In genomic region chr3:118505784-118506183, GRCh38 we compare ENCODE assay signal across 15 cellular contexts.
A peak's percentile ranks its signal among the peaks of the same experiment; 100 is the strongest.
DNase-seq lines count a peak whose midpoint lies in the region; ATAC-seq, FAIRE-seq and TF ChIP-seq lines count a peak whose summit lies in the region.
"Had no signal": no experiment of that assay in that cellular context is flagged by ENCODE, and none has a peak within 500 bp of the region (broad histone marks: within the 10 kb centered on the region; RNA-seq: fewer than 3 reads in every experiment).

No MANE protein-coding gene starts in this region.

- H3K27me3 ChIP-seq in astrocyte (ENCODE audit: insufficient read depth, low read length): no peaks in the 10 kb centered on the region
- H3K27me3 ChIP-seq in mesenchymal stem cell (ENCODE audit: control insufficient read depth in 1 of 2, insufficient read depth in 1 of 2, low read length in 2 of 2): no peaks in the 10 kb centered on the region
- no peaks in the 10 kb centered on the region for H3K27me3 ChIP-seq in HepG2 (ENCODE audit: control insufficient read depth in 1 of 2, insufficient read depth in 2 of 2, low read length in 2 of 2)
- H3K27me3 ChIP-seq: BLaER1 had no signal

- no peak overlapping the region for H2BK12ac ChIP-seq in mesenchymal stem cell (ENCODE audit: low read length in 2 of 2)

- H3K9me3 Mint-ChIP-seq in astrocyte (ENCODE audit: unreplicated experiment): no peaks in the 10 kb centered on the region
- no peaks in the 10 kb centered on the region for H3K9me3 Mint-ChIP-seq in activated T-helper 1 cell treated with anti-CD3 and anti-CD28 coated beads, Interleukin-12 subunit alpha, Interleukin-12 subunit beta, Interleukin-2, Interleukin-4 antibody, amounts not matched to agents 30 ng/mL and 10 ng/mL and 1 ng/mL, durations not matched to agents 14 hours and 24 hours and 36 hours

- DNase-seq in AG04449 (ENCODE audit: low read depth, low spot score) (peak; percentile 1), HS-27A (ENCODE audit: low read depth) (peak; percentile 34), astrocyte (ENCODE audit: low read depth) (peak; percentile 2), mesenchymal stem cell (no peak), HepG2 (ENCODE audit: low spot score) (no peak)
- no peak for DNase-seq in activated T-helper 1 cell treated with anti-CD3 and anti-CD28 coated beads, Interleukin-12 subunit alpha, Interleukin-12 subunit beta, Interleukin-2, Interleukin-4 antibody, amounts not matched to agents 30 ng/mL and 10 ng/mL and 1 ng/mL, durations not matched to agents 14 hours and 24 hours and 36 hours (ENCODE audit: low spot score)
- DNase-seq: AML-193; CD4-positive, CD25-positive, alpha-beta regulatory T cell; DMS53; HCEC 1CT; HFFc6 had no signal

- no peak overlapping the region for H4K8ac ChIP-seq in mesenchymal stem cell (ENCODE audit: low read length)

- H3K36me3 ChIP-seq in astrocyte (ENCODE audit: insufficient read depth, low read length): no peaks in the 10 kb centered on the region
- H3K36me3 ChIP-seq in mesenchymal stem cell (ENCODE audit: control insufficient read depth in 1 of 2, insufficient read depth in 2 of 2, low read depth in 1 of 2, low read length in 2 of 2): no peaks in the 10 kb centered on the region
- H3K36me3 ChIP-seq in HepG2 (replicated peaks in 1 of 2; ENCODE audit: control insufficient read depth in 1 of 2, insufficient read depth in 2 of 2, low read length in 2 of 2): no peaks in the 10 kb centered on the region
- H3K36me3 ChIP-seq: BLaER1 had no signal

- H3K23ac ChIP-seq in mesenchymal stem cell (ENCODE audit: low read length in 2 of 2): no peak overlapping the region

- H3K4me3 ChIP-seq in AG04449 (ENCODE audit: low read depth, low read length) (no peak overlapping the region), astrocyte (ENCODE audit: insufficient read depth, low read depth, low read length) (no peak overlapping the region), mesenchymal stem cell (ENCODE audit: insufficient read depth in 1 of 2, low read depth in 1 of 2, low read length in 2 of 2) (no peak overlapping the region), HepG2 (replicated peaks in 1 of 3; ENCODE audit: insufficient read depth in 1 of 3, low read depth in 2 of 3, low read length in 3 of 3) (no peak overlapping the region)
- H3K4me3 ChIP-seq: BLaER1, K562 had no signal

- no peak for FAIRE-seq in astrocyte (lab: Jason Lieb, UNC)
- no peak for FAIRE-seq in HepG2 (lab: Jason Lieb, UNC)
- FAIRE-seq: HTR-8/SVneo, K562 had no signal

- no peak overlapping the region for H3K27ac Mint-ChIP-seq in astrocyte (ENCODE audit: unreplicated experiment)
- no peak overlapping the region for H3K27ac Mint-ChIP-seq in activated T-helper 1 cell treated with anti-CD3 and anti-CD28 coated beads, Interleukin-12 subunit alpha, Interleukin-12 subunit beta, Interleukin-2, Interleukin-4 antibody, amounts not matched to agents 30 ng/mL and 10 ng/mL and 1 ng/mL, durations not matched to agents 14 hours and 24 hours and 36 hours
- H3K27ac Mint-ChIP-seq: CD4-positive, CD25-positive, alpha-beta regulatory T cell; HFFc6 had no signal

- H3K14ac ChIP-seq in mesenchymal stem cell (ENCODE audit: low read length in 2 of 2): peak overlapping the region in 1 of 2 experiments; percentile 55

- TF ChIP-seq CTCF in AG04449 (IDR thresholded peaks at IDR 0.05; ENCODE audit: insufficient read depth, low read length, missing control alignments): no peak
- TF ChIP-seq CTCF in astrocyte (IDR thresholded peaks at IDR 0.05; ENCODE audit: insufficient read depth, low read depth, low read length): no peak
- no peak for TF ChIP-seq CTCF in HepG2 (CRISPR knock-in tag; IDR thresholded peaks at IDR 0.05)

- H3K4me2 ChIP-seq in astrocyte (ENCODE audit: low read length) (no peak overlapping the region), mesenchymal stem cell (ENCODE audit: low read length, poor library complexity, severe bottlenecking) (no peak overlapping the region), HepG2 (ENCODE audit: low read depth, low read length) (no peak overlapping the region)
- H3K4me2 ChIP-seq: BLaER1 had no signal

- CTCF ChIA-PET in AG04449 (lab: Yijun Ruan, JAX) (no interaction called here), HepG2 (lab: Yijun Ruan, JAX; ENCODE audit: low intra/inter-chr PET ratio, low total read pairs) (no interaction called here)

- H3K4me1 Mint-ChIP-seq in astrocyte (ENCODE audit: low read depth, unreplicated experiment): peaks cover 19% of the 10 kb centered on the region
- H3K4me1 Mint-ChIP-seq in activated T-helper 1 cell treated with anti-CD3 and anti-CD28 coated beads, Interleukin-12 subunit alpha, Interleukin-12 subunit beta, Interleukin-2, Interleukin-4 antibody, amounts not matched to agents 30 ng/mL and 10 ng/mL and 1 ng/mL, durations not matched to agents 14 hours and 24 hours and 36 hours (ENCODE audit: low read depth): no peaks in the 10 kb centered on the region
- H3K4me1 Mint-ChIP-seq: CD4-positive, CD25-positive, alpha-beta regulatory T cell had no signal

- no TSS peak for BruUV-seq in HepG2 (replicated peaks; lab: Mats Ljungman, UMichigan)

- H3K4ac ChIP-seq in mesenchymal stem cell (ENCODE audit: low read depth in 1 of 2, low read length in 2 of 2): no peak overlapping the region

- no peaks in the 10 kb centered on the region for H3K79me1 ChIP-seq in mesenchymal stem cell (replicated peaks; ENCODE audit: low read length, poor library complexity, severe bottlenecking)

- no peak overlapping the region for H3K4me3 Mint-ChIP-seq in astrocyte (ENCODE audit: unreplicated experiment)
- no peak overlapping the region for H3K4me3 Mint-ChIP-seq in activated T-helper 1 cell treated with anti-CD3 and anti-CD28 coated beads, Interleukin-12 subunit alpha, Interleukin-12 subunit beta, Interleukin-2, Interleukin-4 antibody, amounts not matched to agents 30 ng/mL and 10 ng/mL and 1 ng/mL, durations not matched to agents 14 hours and 24 hours and 36 hours
- H3K4me3 Mint-ChIP-seq: CD4-positive, CD25-positive, alpha-beta regulatory T cell; HFFc6 had no signal

- no peak overlapping the region for H2AFZ ChIP-seq in astrocyte (ENCODE audit: low read depth, low read length)
- H2AFZ ChIP-seq in mesenchymal stem cell (ENCODE audit: low read depth, low read length): no peak overlapping the region
- no peak overlapping the region for H2AFZ ChIP-seq in HepG2 (ENCODE audit: low read length)

- no peak overlapping the region for H2BK5ac ChIP-seq in mesenchymal stem cell (ENCODE audit: low read depth, low read length, poor library complexity, severe bottlenecking)

- POLR2A ChIA-PET in AG04449 (lab: Yijun Ruan, JAX) (no interaction called here), HepG2 (lab: Yijun Ruan, JAX) (no interaction called here)

- TF ChIP-seq EP300 in HepG2 (IDR thresholded peaks at IDR 0.05; ENCODE audit: low read depth in 2 of 2, low read length in 2 of 2) (no peak), HepG2 (CRISPR knock-in tag; IDR thresholded peaks at IDR 0.05; ENCODE audit: borderline replicate concordance) (no peak)

- intact Hi-C loops in HepG2 (cut with micrococcal nuclease; ENCODE audit: unreplicated experiment): no loop called here
- intact Hi-C loops in activated T-helper 1 cell treated with anti-CD3 and anti-CD28 coated beads, Interleukin-12 subunit alpha, Interleukin-12 subunit beta, Interleukin-2, Interleukin-4 antibody, amounts not matched to agents 30 ng/mL and 10 ng/mL and 1 ng/mL, durations not matched to agents 14 hours and 24 hours and 36 hours (cut with micrococcal nuclease): no loop called here

- no peak for ATAC-seq in GM19324 (IDR thresholded peaks at IDR 0.05; ENCODE audit: low FRiP score, unreplicated experiment)
- no peak for ATAC-seq in HepG2
- ATAC-seq: K562 had no signal

- 71% methylated on average over 1 of the region's 2 CpGs for WGBS in mesenchymal stem cell
- WGBS in HepG2 (ENCODE audit: low lambda C conversion rate): 5% methylated on average over 2 of the region's 2 CpGs

- in situ Hi-C loops in HepG2 (cut with HindIII; ENCODE audit: extremely low pct_ligation_motif_present, low pct_unique_long_range_greater_than_20kb): no loop called here

- H3K9me3 ChIP-seq in astrocyte (ENCODE audit: insufficient read depth, low read depth, low read length) (no peaks in the 10 kb centered on the region), mesenchymal stem cell (ENCODE audit: control insufficient read depth, low read length) (no peaks in the 10 kb centered on the region), HepG2 (ENCODE audit: low read length) (no peaks in the 10 kb centered on the region)
- H3K9me3 ChIP-seq: BLaER1 had no signal

- no peak overlapping the region for H2AK5ac ChIP-seq in mesenchymal stem cell (ENCODE audit: low read length, severe bottlenecking)

- no peaks in the 10 kb centered on the region for H3K79me2 ChIP-seq in astrocyte (ENCODE audit: insufficient read depth, low read length)
- no peaks in the 10 kb centered on the region for H3K79me2 ChIP-seq in HepG2 (ENCODE audit: insufficient read depth, low read length)

- H3K4me1 ChIP-seq in astrocyte (ENCODE audit: insufficient read depth, low read length) (no peaks in the 10 kb centered on the region), mesenchymal stem cell (ENCODE audit: control insufficient read depth, insufficient read depth, low read depth, low read length) (peaks cover 3% of the 10 kb centered on the region), HepG2 (ENCODE audit: insufficient read depth, low read length) (no peaks in the 10 kb centered on the region)
- H3K4me1 ChIP-seq: BLaER1 had no signal

- no peak for TF ChIP-seq POLR2A in HepG2 (IDR thresholded peaks at IDR 0.05; ENCODE audit: insufficient read depth in 1 of 2, low read depth in 2 of 2, low read length in 2 of 2)

- no peak for TF ChIP-seq RAD21 in HepG2 (CRISPR knock-in tag; IDR thresholded peaks at IDR 0.05)

- H3K27me3 Mint-ChIP-seq in astrocyte (ENCODE audit: low read depth, unreplicated experiment): no peaks in the 10 kb centered on the region
- H3K27me3 Mint-ChIP-seq in activated T-helper 1 cell treated with anti-CD3 and anti-CD28 coated beads, Interleukin-12 subunit alpha, Interleukin-12 subunit beta, Interleukin-2, Interleukin-4 antibody, amounts not matched to agents 30 ng/mL and 10 ng/mL and 1 ng/mL, durations not matched to agents 14 hours and 24 hours and 36 hours (ENCODE audit: insufficient read depth): no peaks in the 10 kb centered on the region
- H3K27me3 Mint-ChIP-seq: CD4-positive, CD25-positive, alpha-beta regulatory T cell had no signal

- H3K18ac ChIP-seq in mesenchymal stem cell (ENCODE audit: low read depth in 1 of 2, low read length in 2 of 2): no peak overlapping the region

- no peak overlapping the region for H4K91ac ChIP-seq in mesenchymal stem cell (ENCODE audit: low read length)

- H3K36me3 Mint-ChIP-seq in astrocyte (ENCODE audit: low read depth, unreplicated experiment): no peaks in the 10 kb centered on the region
- H3K36me3 Mint-ChIP-seq in activated T-helper 1 cell treated with anti-CD3 and anti-CD28 coated beads, Interleukin-12 subunit alpha, Interleukin-12 subunit beta, Interleukin-2, Interleukin-4 antibody, amounts not matched to agents 30 ng/mL and 10 ng/mL and 1 ng/mL, durations not matched to agents 14 hours and 24 hours and 36 hours (ENCODE audit: low read depth): no peaks in the 10 kb centered on the region
- H3K36me3 Mint-ChIP-seq: CD4-positive, CD25-positive, alpha-beta regulatory T cell had no signal

- no peak overlapping the region for H2BK15ac ChIP-seq in mesenchymal stem cell (ENCODE audit: low read depth, poor library complexity, severe bottlenecking)

- H3K9ac ChIP-seq in astrocyte (ENCODE audit: low read length) (no peak overlapping the region), mesenchymal stem cell (ENCODE audit: low read length) (no peak overlapping the region), HepG2 (ENCODE audit: insufficient read depth, low read depth, low read length) (no peak overlapping the region)
- H3K9ac ChIP-seq: BLaER1 had no signal

- H4K20me1 ChIP-seq in astrocyte (ENCODE audit: insufficient read depth, low read length): no peaks in the 10 kb centered on the region
- no peaks in the 10 kb centered on the region for H4K20me1 ChIP-seq in HepG2 (ENCODE audit: insufficient read depth, low read length)
- H4K20me1 ChIP-seq: BLaER1 had no signal

- H3K27ac ChIP-seq in astrocyte (ENCODE audit: low read depth, low read length) (no peak overlapping the region), mesenchymal stem cell (ENCODE audit: low read length, poor library complexity, severe bottlenecking) (peak overlapping the region; percentile 41), HepG2 (ENCODE audit: extremely low read length, insufficient read depth, low read length) (no peak overlapping the region)
- H3K27ac ChIP-seq: BLaER1 had no signal

- H2BK120ac ChIP-seq in mesenchymal stem cell (ENCODE audit: low read depth, low read length): no peak overlapping the region

Comparison
In these comparisons a context has a peak if more than half of its experiments do, and no peak if none do; other contexts are left out.
1. DNase-seq: peak in AG04449 (single experiment), HS-27A (single experiment) and astrocyte (single experiment); none in mesenchymal stem cell (single experiment), HepG2 (single experiment) and activated T-helper 1 cell treated with anti-CD3 and anti-CD28 coated beads, Interleukin-12 subunit alpha, Interleukin-12 subunit beta, Interleukin-2, Interleukin-4 antibody, amounts not matched to agents 30 ng/mL and 10 ng/mL and 1 ng/mL, durations not matched to agents 14 hours and 24 hours and 36 hours (single experiment).